1 cellular context compared by ENCODE assay signal in genomic region chr11:72784662-72785061, GRCh38.
TF ChIP-seq lines count a peak whose summit lies in the region.

No MANE protein-coding gene starts in this region.

TF ChIP-seq in H1, 55 proteins besides CTCF, POLR2A, EP300 and RAD21:
- no peak for TF ChIP-seq RXRA (IDR thresholded peaks at IDR 0.05; ENCODE audit: insufficient read depth, low read depth, low read length)
- no peak for TF ChIP-seq GABPA (IDR thresholded peaks at IDR 0.05; ENCODE audit: borderline replicate concordance, insufficient read depth, low read length)
- TF ChIP-seq ATF3 (IDR thresholded peaks at IDR 0.05; ENCODE audit: insufficient read depth, low read depth, low read length): no peak
- no peak for TF ChIP-seq KDM4A (IDR thresholded peaks at IDR 0.05; ENCODE audit: low read depth, low read length, severe bottlenecking)
- TF ChIP-seq CREB1 (IDR thresholded peaks at IDR 0.05): no peak
- no peak for TF ChIP-seq SIX5 (IDR thresholded peaks at IDR 0.05; ENCODE audit: low read depth, low read length)
TF ChIP-seq in H1: peak in this region for 0.
